In the genomic region with DNA sequence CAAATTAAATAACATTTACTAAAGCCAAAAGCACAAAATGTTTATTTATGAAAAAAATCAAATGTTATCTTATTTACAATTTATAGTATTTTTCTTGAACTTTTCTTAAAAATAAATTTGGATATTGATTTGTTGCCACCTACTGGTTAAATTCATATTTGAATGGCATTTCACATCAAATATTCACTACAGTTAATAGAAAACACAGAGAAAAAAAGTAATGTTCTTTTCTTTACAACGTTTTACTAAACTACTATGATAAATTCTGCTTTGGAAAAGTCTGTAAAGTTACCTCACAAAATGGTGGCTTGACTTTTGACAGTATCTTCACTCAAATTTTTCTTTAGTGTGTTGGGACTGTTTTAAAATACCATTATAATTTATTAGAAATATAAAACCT, we compare ENCODE assay signal across 1 cellular context.
TF ChIP-seq lines count a peak whose summit lies in the region.

No MANE protein-coding gene starts in this region.

TF ChIP-seq in HCT116, 20 proteins besides CTCF, POLR2A, EP300 and RAD21 (continued from another document):
- TF ChIP-seq, protein P1, sequence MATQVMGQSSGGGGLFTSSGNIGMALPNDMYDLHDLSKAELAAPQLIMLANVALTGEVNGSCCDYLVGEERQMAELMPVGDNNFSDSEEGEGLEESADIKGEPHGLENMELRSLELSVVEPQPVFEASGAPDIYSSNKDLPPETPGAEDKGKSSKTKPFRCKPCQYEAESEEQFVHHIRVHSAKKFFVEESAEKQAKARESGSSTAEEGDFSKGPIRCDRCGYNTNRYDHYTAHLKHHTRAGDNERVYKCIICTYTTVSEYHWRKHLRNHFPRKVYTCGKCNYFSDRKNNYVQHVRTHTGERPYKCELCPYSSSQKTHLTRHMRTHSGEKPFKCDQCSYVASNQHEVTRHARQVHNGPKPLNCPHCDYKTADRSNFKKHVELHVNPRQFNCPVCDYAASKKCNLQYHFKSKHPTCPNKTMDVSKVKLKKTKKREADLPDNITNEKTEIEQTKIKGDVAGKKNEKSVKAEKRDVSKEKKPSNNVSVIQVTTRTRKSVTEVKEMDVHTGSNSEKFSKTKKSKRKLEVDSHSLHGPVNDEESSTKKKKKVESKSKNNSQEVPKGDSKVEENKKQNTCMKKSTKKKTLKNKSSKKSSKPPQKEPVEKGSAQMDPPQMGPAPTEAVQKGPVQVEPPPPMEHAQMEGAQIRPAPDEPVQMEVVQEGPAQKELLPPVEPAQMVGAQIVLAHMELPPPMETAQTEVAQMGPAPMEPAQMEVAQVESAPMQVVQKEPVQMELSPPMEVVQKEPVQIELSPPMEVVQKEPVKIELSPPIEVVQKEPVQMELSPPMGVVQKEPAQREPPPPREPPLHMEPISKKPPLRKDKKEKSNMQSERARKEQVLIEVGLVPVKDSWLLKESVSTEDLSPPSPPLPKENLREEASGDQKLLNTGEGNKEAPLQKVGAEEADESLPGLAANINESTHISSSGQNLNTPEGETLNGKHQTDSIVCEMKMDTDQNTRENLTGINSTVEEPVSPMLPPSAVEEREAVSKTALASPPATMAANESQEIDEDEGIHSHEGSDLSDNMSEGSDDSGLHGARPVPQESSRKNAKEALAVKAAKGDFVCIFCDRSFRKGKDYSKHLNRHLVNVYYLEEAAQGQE (IDR thresholded peaks at IDR 0.05; ENCODE audit: low read depth): no peak
- TF ChIP-seq EZH2phosphoT487 (IDR thresholded peaks at IDR 0.05; ENCODE audit: borderline replicate concordance): no peak
- no peak for TF ChIP-seq ELF1 (IDR thresholded peaks at IDR 0.05; ENCODE audit: borderline replicate concordance, low read depth)
- no peak for TF ChIP-seq TCF7L2 (IDR thresholded peaks at IDR 0.05; ENCODE audit: borderline replicate concordance, extremely low read depth, insufficient read depth, insufficient read length)
- TF ChIP-seq JUND (IDR thresholded peaks at IDR 0.05): no peak
- TF ChIP-seq CEBPB (IDR thresholded peaks at IDR 0.05; ENCODE audit: low read depth): no peak
- TF ChIP-seq SP1 (IDR thresholded peaks at IDR 0.05; ENCODE audit: low read depth): no peak
- no peak for TF ChIP-seq CBX3 (IDR thresholded peaks at IDR 0.05; ENCODE audit: low read depth)
- TF ChIP-seq SRF (IDR thresholded peaks at IDR 0.05; ENCODE audit: low read depth): no peak
- TF ChIP-seq, protein P2, sequence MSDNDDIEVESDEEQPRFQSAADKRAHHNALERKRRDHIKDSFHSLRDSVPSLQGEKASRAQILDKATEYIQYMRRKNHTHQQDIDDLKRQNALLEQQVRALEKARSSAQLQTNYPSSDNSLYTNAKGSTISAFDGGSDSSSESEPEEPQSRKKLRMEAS (IDR thresholded peaks at IDR 0.05): no peak
- TF ChIP-seq ZFX (IDR thresholded peaks at IDR 0.05): no peak
